In the genomic region with DNA sequence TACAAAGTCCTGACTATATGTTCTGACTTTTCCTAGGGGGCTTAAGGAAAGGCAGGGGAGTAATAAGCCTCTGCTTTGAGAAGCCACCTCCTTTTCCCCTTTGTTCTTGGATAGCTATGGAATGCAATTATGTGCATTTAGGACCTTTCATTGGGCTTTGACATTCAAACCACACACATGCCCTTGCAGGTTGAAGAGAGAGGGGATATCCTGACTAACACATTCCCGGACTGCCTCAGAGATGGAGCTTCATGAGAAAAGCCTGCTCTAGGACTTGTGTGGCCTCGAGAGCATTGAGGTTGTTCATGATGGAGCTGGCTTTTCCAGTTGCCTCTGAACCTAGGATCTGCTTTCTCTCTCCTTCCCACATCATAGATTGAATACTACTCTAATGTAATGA, we compare ENCODE assay signal across 23 cellular contexts.
"Had no signal": no experiment of that assay in that cellular context is flagged by ENCODE, and none has a peak within 500 bp of the region (broad histone marks: within the 10 kb centered on the region; RNA-seq: fewer than 3 reads in every experiment).

No MANE protein-coding gene starts in this region.

- H3K9ac ChIP-seq: KMS-11 had no signal

- H3K27me3 ChIP-seq: Peyer's patch, SJSA1 had no signal

- H3K4me1 ChIP-seq: Peyer's patch, SJSA1 had no signal

- H3K4me3 Mint-ChIP-seq: activated CD4-positive, alpha-beta memory T cell treated with anti-CD3 and anti-CD28 coated beads for 36 hours; activated CD4-positive, alpha-beta T cell treated with anti-CD3 and anti-CD28 coated beads, Interleukin-2, amount 10 ng/mL, durations not matched to agents 24 days and 14 days; activated naive CD4-positive, alpha-beta T cell treated with anti-CD3 and anti-CD28 coated beads for 36 hours; activated naive CD8-positive, alpha-beta T cell; activated T-cell treated with anti-CD3 and anti-CD28 coated beads, Interleukin-2, amount 50 U/mL, for 4 hours; T-helper 17 cell; WTC11 had no signal

- H3K36me3 Mint-ChIP-seq: activated CD4-positive, alpha-beta memory T cell treated with anti-CD3 and anti-CD28 coated beads for 36 hours; activated naive CD8-positive, alpha-beta T cell; WTC11 had no signal

- H3K27ac Mint-ChIP-seq: activated CD4-positive, alpha-beta memory T cell treated with anti-CD3 and anti-CD28 coated beads for 36 hours; activated CD4-positive, alpha-beta T cell treated with anti-CD3 and anti-CD28 coated beads, Interleukin-2, amount 10 ng/mL, durations not matched to agents 24 days and 14 days; activated naive CD4-positive, alpha-beta T cell treated with anti-CD3 and anti-CD28 coated beads for 36 hours; activated naive CD8-positive, alpha-beta T cell; T-helper 17 cell; WTC11 had no signal

- ATAC-seq: activated T-cell treated with anti-CD3 and anti-CD28 coated beads, Interleukin-2, amount 50 U/mL, for 4 hours; T-helper 17 cell; WTC11 had no signal

- H3K9me3 ChIP-seq: Peyer's patch, SJSA1 had no signal

- H3K4me3 ChIP-seq: Peyer's patch, SJSA1 had no signal

- H3K36me3 ChIP-seq: Peyer's patch, SJSA1 had no signal

- DNase-seq: activated CD4-positive, alpha-beta memory T cell treated with anti-CD3 and anti-CD28 coated beads for 36 hours; activated CD4-positive, alpha-beta T cell treated with anti-CD3 and anti-CD28 coated beads for 1 hour; activated CD4-positive, alpha-beta T cell treated with anti-CD3 and anti-CD28 coated beads, Interleukin-2, amount 10 ng/mL, durations not matched to agents 24 days and 14 days; activated CD8-positive, alpha-beta memory T cell treated with anti-CD3 and anti-CD28 coated beads for 24 hours; activated gamma-delta T cell; activated naive CD4-positive, alpha-beta T cell treated with anti-CD3 and anti-CD28 coated beads for 36 hours; activated T-cell treated with anti-CD3 and anti-CD28 coated beads, Interleukin-2, amount 50 U/mL, for 4 hours; amygdala; central memory CD4-positive, alpha-beta T cell; NCI-H1048; NCI-H146; NCI-H187 treated with DMSO at 0.1 percent for 48 hours; NCI-H2081 treated with DMSO at 0.1 percent for 48 hours; NCI-H446; NCI-H524; Peyer's patch; SHP77; T-helper 17 cell; T-helper 9 cell had no signal

- H3K27ac ChIP-seq: KMS-11, Peyer's patch, SJSA1 had no signal

- H3K27me3 Mint-ChIP-seq: activated CD4-positive, alpha-beta T cell treated with anti-CD3 and anti-CD28 coated beads, Interleukin-2, amount 10 ng/mL, durations not matched to agents 24 days and 14 days; activated naive CD8-positive, alpha-beta T cell had no signal

- H3K4me1 Mint-ChIP-seq: activated CD4-positive, alpha-beta T cell treated with anti-CD3 and anti-CD28 coated beads, Interleukin-2, amount 10 ng/mL, durations not matched to agents 24 days and 14 days; T-helper 17 cell had no signal

- H3K4me2 ChIP-seq: KMS-11 had no signal

- H3K9me3 Mint-ChIP-seq: activated CD4-positive, alpha-beta memory T cell treated with anti-CD3 and anti-CD28 coated beads for 36 hours; activated CD4-positive, alpha-beta T cell treated with anti-CD3 and anti-CD28 coated beads, Interleukin-2, amount 10 ng/mL, durations not matched to agents 24 days and 14 days; activated T-cell treated with anti-CD3 and anti-CD28 coated beads, Interleukin-2, amount 50 U/mL, for 4 hours had no signal
